In the genomic region with DNA sequence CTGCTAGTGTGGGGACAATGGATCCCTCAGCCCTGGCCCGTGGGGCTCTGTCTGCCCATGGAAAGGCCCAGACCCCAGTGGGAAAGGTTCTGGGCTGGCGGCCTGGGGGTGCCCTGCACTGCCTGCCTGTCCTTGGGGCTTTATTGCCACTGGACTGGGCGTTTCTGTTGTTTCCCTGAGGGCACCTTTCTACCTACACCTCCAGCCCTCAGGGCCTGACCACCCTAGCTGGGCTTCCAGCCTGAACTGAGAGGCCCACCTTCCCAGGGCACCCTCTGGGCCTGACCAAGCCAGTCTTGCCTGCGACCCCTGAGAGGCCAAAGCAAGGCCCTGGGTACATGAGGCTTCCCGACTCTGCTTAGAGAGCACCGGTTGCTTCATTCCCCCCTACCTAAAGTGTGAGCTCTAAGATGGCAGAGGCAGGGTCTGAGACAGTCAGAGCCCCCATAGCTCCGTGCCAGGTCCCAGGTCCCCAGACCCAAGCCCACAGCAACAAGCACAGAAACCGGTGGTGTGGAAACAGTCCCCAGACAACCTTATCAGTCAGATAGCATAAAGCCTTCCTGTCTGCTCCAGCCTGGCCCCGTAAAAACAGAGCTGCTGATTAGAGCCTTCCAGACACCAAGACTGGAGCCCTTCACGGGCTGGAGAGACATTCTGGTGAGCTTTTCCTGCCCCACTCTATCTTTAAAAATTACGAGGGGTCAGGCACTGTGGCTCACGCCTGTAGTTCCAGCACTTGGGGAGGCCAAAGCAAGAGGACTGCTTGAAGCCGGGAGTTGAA, we compare ENCODE assay signal across 18 cellular contexts.
DNase-seq lines count a peak whose midpoint lies in the region; ATAC-seq, FAIRE-seq and TF ChIP-seq lines count a peak whose summit lies in the region.
"Had no signal": no experiment of that assay in that cellular context is flagged by ENCODE, and none has a peak within 500 bp of the region (broad histone marks: within the 10 kb centered on the region; RNA-seq: fewer than 3 reads in every experiment).

No MANE protein-coding gene starts in this region.

- no peaks in the 10 kb centered on the region; a peak in 1 of 7 replicates for H3K4me1 ChIP-seq in H1 (replicated peaks in 1 of 4; ENCODE audit: control insufficient read depth in 3 of 4, insufficient read depth in 4 of 4, low read length in 3 of 4)
- peaks cover 9% of the 10 kb centered on the region for H3K4me1 ChIP-seq in lower lobe of right lung

- peaks cover 4% of the 10 kb centered on the region for H3K4me1 Mint-ChIP-seq in osteocyte (ENCODE audit: unreplicated experiment)

- no peak for TF ChIP-seq RAD21 in H1 (IDR thresholded peaks at IDR 0.05 in 1 of 2, conservative IDR thresholded peaks at IDR 0.05 in 1 of 2; ENCODE audit: low read depth in 2 of 2, low read length in 2 of 2)

- TF ChIP-seq POLR2A in NB4 (IDR thresholded peaks at IDR 0.05; ENCODE audit: extremely low read depth, insufficient read length) (no peak), H1 (IDR thresholded peaks at IDR 0.05; ENCODE audit: control extremely low read depth in 1 of 2, low read depth in 2 of 2, low read length in 2 of 2) (no peak)

- no peaks in the 10 kb centered on the region for H3K79me2 ChIP-seq in H1 (ENCODE audit: control insufficient read depth in 1 of 2, insufficient read depth in 2 of 2, low read length in 2 of 2)

- H4K8ac ChIP-seq in H1 (ENCODE audit: extremely low read depth, insufficient read depth, low read length): peak overlapping the region; percentile 52; the same call in 1 of the 2 replicates

- H2BK5ac ChIP-seq in H1 (ENCODE audit: low read depth, low read length): no peak overlapping the region

- no peak for FAIRE-seq in H1 (lab: Jason Lieb, UNC)

- H4K20me1 ChIP-seq in H1 (replicated peaks in 1 of 2; ENCODE audit: control insufficient read depth in 1 of 2, insufficient read depth in 2 of 2, low read length in 2 of 2): peaks cover 0 to 1% of the 10 kb centered on the region in 2 experiments

- CTCF ChIA-PET in H1 (lab: Charles Lee; ENCODE audit: partially characterized antibody): interaction anchor here (0.6 to 10.7 kb wide), 11 partner anchors 11 to 137 kb away, joined by 3 to 128 read pairs (median 5); no protein-coding TSS in a partner anchor

- no peak overlapping the region for H3K4ac ChIP-seq in H1 (replicated peaks; ENCODE audit: insufficient read length, low read depth, low read length)

- H3K56ac ChIP-seq in H1 (replicated peaks; ENCODE audit: insufficient read length, low read depth, low read length): no peak overlapping the region

- no peak overlapping the region for H2AK5ac ChIP-seq in H1 (ENCODE audit: low read depth, low read length)

- WGBS in H1 (ENCODE audit: extremely low coverage in 1 of 2, insufficient coverage in 1 of 2, insufficient read length in 1 of 2, insufficient replicate concordance in 2 of 2, low coverage in 1 of 2, low lambda C conversion rate in 2 of 2, missing lambda C conversion rate in 1 of 2), 2 experiments: 91% methylated on average over 13 of the region's 13 CpGs; no CpG with 5 or more reads in 1 of the 2 experiments

- H2BK20ac ChIP-seq in H1 (ENCODE audit: low read length): no peak overlapping the region

- H3K36me3 ChIP-seq in H1 (ENCODE audit: control insufficient read depth in 2 of 4, insufficient read depth in 4 of 4, low read length in 3 of 4): no peaks in the 10 kb centered on the region
- no peaks in the 10 kb centered on the region for H3K36me3 ChIP-seq in lower lobe of right lung
- H3K36me3 ChIP-seq: ovary, Peyer's patch had no signal

- no peak overlapping the region for H2BK15ac ChIP-seq in H1 (ENCODE audit: low read length)

- H3K36me3 Mint-ChIP-seq in osteocyte (ENCODE audit: unreplicated experiment): no peaks in the 10 kb centered on the region

- no peak overlapping the region for H3K27ac Mint-ChIP-seq in osteocyte (ENCODE audit: unreplicated experiment)
- H3K27ac Mint-ChIP-seq: GM23338 had no signal

- H4K5ac ChIP-seq in H1 (ENCODE audit: insufficient read length, low read depth, low read length): no peak overlapping the region

- H3K27me3 Mint-ChIP-seq in osteocyte (ENCODE audit: unreplicated experiment): no peaks in the 10 kb centered on the region

- H2AFZ ChIP-seq in H1 (ENCODE audit: low read length): no peak overlapping the region
- H2AFZ ChIP-seq: GM23338 had no signal

- TF ChIP-seq CTCF in NB4 (IDR thresholded peaks at IDR 0.05; ENCODE audit: low read depth, low read length) (no peak), H1 (IDR thresholded peaks at IDR 0.05; ENCODE audit: control extremely low read depth in 1 of 3, insufficient read depth in 1 of 3, low read depth in 1 of 3, low read length in 3 of 3) (no peak), lower lobe of right lung (IDR thresholded peaks at IDR 0.05) (no peak), osteocyte (IDR thresholded peaks at IDR 0.05) (no peak)

- no peak overlapping the region for H3K4me3 ChIP-seq in NB4 (ENCODE audit: low read depth, low read length)
- no peak overlapping the region for H3K4me3 ChIP-seq in H1 (ENCODE audit: extremely low read depth in 1 of 4, insufficient read depth in 2 of 4, low read depth in 3 of 4, low read length in 4 of 4)
- H3K4me3 ChIP-seq in lower lobe of right lung: no peak overlapping the region
- H3K4me3 ChIP-seq: GM23338, ovary, Peyer's patch had no signal

- H3K9ac ChIP-seq in H1 (replicated peaks in 1 of 4; ENCODE audit: extremely low read depth in 1 of 4, low read depth in 3 of 4, low read length in 3 of 4): no peak overlapping the region

- POLR2A ChIA-PET in H1 (lab: Charles Lee; ENCODE audit: partially characterized antibody): interaction anchor here (1.2 kb wide), 1 partner anchor 12 kb away, joined by 5 read pairs; no protein-coding TSS in a partner anchor

- no peaks in the 10 kb centered on the region for H3K23me2 ChIP-seq in H1 (ENCODE audit: low read depth, low read length)

- H3K23ac ChIP-seq in H1 (ENCODE audit: insufficient read length): no peak overlapping the region

- intact Hi-C loops in lower lobe of right lung (cut with DNase I): no loop called here

- no peak for TF ChIP-seq EP300 in H1 (IDR thresholded peaks at IDR 0.05; ENCODE audit: borderline replicate concordance in 1 of 2, low read depth in 2 of 2, low read length in 2 of 2)

- H3K9me3 ChIP-seq in H1 (ENCODE audit: insufficient read depth in 2 of 2, low read depth in 1 of 2, low read length in 1 of 2) (no peaks in the 10 kb centered on the region), lower lobe of right lung (no peaks in the 10 kb centered on the region)
- H3K9me3 ChIP-seq: ovary, Peyer's patch had no signal

- H3K18ac ChIP-seq in H1 (ENCODE audit: extremely low read depth, low read length): no peak overlapping the region

- DNase-seq in CMK (ENCODE audit: low read depth): peak; percentile 63
- peak; percentile 66 for DNase-seq in NB4 (ENCODE audit: low read depth)
- no peak for DNase-seq in H1 (ENCODE audit: low read depth in 1 of 2, low spot score in 2 of 2)
- DNase-seq in lower lobe of right lung: peak; percentile 34
- no peak for DNase-seq in DMS114 treated with DMSO at 0.1 percent for 48 hours (lab: John Stamatoyannopoulos, UW; ENCODE audit: unreplicated experiment)
- no peak for DNase-seq in GDM1 (lab: John Stamatoyannopoulos, UW)
- no peak for DNase-seq in T-helper 9 cell
- DNase-seq in osteocyte (ENCODE audit: extremely low spot score, unreplicated experiment): no peak
- DNase-seq: activated CD8-positive, alpha-beta memory T cell treated with anti-CD3 and anti-CD28 coated beads for 24 hours; activated naive CD4-positive, alpha-beta T cell; central memory CD4-positive, alpha-beta T cell; hypothalamus; NCI-H1105 treated with DMSO at 0.1 percent for 48 hours; NCI-H446 treated with DMSO at 0.1 percent for 48 hours; Peyer's patch had no signal

- H3K9me3 Mint-ChIP-seq in osteocyte (ENCODE audit: unreplicated experiment): no peaks in the 10 kb centered on the region
- H3K9me3 Mint-ChIP-seq: GM23338 had no signal

- H3K27ac ChIP-seq in H1 (ENCODE audit: low read depth, low read length) (no peak overlapping the region), lower lobe of right lung (no peak overlapping the region)
- H3K27ac ChIP-seq: epithelial cell of prostate, ovary, Peyer's patch had no signal

- no peaks in the 10 kb centered on the region; a peak in 2 of 7 replicates for H3K27me3 ChIP-seq in H1 (replicated peaks in 1 of 4; ENCODE audit: control insufficient read depth in 3 of 4, extremely low read depth in 1 of 4, insufficient read depth in 3 of 4, low read length in 3 of 4)
- H3K27me3 ChIP-seq in lower lobe of right lung (ENCODE audit: low read depth): no peaks in the 10 kb centered on the region
- H3K27me3 ChIP-seq: ovary, Peyer's patch had no signal

- no peaks in the 10 kb centered on the region for H3K79me1 ChIP-seq in H1 (ENCODE audit: low read depth, low read length)

- H2BK120ac ChIP-seq in H1 (replicated peaks; ENCODE audit: low read depth, low read length): no peak overlapping the region

- no peak overlapping the region for H3K4me2 ChIP-seq in H1 (ENCODE audit: insufficient read depth in 1 of 2, low read depth in 2 of 2, low read length in 2 of 2)
- H3K4me2 ChIP-seq: GM23338 had no signal

- no peak overlapping the region for H4K91ac ChIP-seq in H1 (replicated peaks; ENCODE audit: insufficient read length, low read length)

- no peak overlapping the region for H2BK12ac ChIP-seq in H1 (ENCODE audit: low read depth, low read length)

- H3K4me3 Mint-ChIP-seq in osteocyte (ENCODE audit: unreplicated experiment): no peak overlapping the region
- H3K4me3 Mint-ChIP-seq: GM23338 had no signal

- peak in 1 of 2 donors; percentile 14 for ATAC-seq in lower lobe of right lung
- ATAC-seq: GM23338 had no signal

- no peak overlapping the region for H3K14ac ChIP-seq in H1 (ENCODE audit: insufficient read length)

TF ChIP-seq in H1, 55 proteins besides CTCF, POLR2A, EP300 and RAD21:
- TF ChIP-seq, protein P1, sequence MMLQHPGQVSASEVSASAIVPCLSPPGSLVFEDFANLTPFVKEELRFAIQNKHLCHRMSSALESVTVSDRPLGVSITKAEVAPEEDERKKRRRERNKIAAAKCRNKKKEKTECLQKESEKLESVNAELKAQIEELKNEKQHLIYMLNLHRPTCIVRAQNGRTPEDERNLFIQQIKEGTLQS (IDR thresholded peaks at IDR 0.05; ENCODE audit: insufficient read depth, low read depth, low read length): no peak
- TF ChIP-seq GABPA (IDR thresholded peaks at IDR 0.05; ENCODE audit: borderline replicate concordance, insufficient read depth, low read length): no peak
- TF ChIP-seq CEBPB (IDR thresholded peaks at IDR 0.05; ENCODE audit: low read depth, low read length): no peak
- no peak for TF ChIP-seq BCL11A (IDR thresholded peaks at IDR 0.05; ENCODE audit: low read depth in 2 of 2, low read length in 2 of 2)
TF ChIP-seq in H1: peak in this region for 0.

Comparison
In these comparisons a context has a peak if more than half of its experiments do, and no peak if none do; other contexts are left out.
1. DNase-seq: peak in CMK (single experiment), NB4 (single experiment) and lower lobe of right lung (single experiment); none in H1 (0 of 2), DMS114 treated with DMSO at 0.1 percent for 48 hours (single experiment), GDM1 (single experiment), T-helper 9 cell (single experiment) and osteocyte (single experiment).